Comparison of ENCODE assay signal across 1 cellular context in the genomic region with DNA sequence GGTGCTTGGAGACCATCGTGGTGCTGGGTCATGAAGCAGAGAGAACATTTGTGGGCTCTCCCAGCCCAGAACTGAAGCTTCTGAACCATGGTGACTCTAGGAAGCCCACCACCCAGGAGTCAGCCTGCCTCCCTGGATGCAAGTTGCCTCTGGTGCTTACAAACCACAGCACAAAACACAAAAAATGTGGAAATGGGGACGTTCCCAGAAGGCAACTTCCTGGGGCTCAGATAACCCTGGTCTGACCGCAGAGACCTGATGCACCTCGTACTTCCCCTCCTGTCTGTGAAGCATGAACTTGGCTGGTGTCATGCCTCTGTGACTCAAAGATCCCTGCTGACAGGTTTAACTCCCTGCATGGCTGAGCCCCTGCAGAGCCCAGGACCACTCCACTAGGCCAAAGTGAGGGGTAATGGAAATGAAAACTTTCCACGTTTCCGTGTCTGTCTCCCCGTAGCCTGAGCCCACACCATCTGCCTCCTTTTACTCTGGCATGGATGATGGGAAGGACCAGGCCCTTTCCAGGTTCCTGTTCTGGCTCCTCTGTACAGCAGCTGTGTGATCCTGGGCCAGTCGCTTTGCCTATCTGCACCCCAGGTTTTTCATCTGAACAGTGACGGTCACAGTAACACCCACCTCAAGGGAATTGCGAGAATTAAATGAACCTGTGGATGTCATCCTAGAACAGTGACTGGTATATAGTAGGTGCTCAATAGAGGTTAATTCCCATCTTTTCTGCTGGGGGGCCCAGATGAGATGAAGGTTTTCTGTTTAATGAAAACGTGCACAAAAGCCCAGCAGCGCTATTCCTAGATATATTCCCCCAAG.
TF ChIP-seq lines count a peak whose summit lies in the region.

No MANE protein-coding gene starts in this region.

TF ChIP-seq in GM23338, 12 proteins besides CTCF, POLR2A, EP300 and RAD21 (continued from another document):
- TF ChIP-seq, protein P1, sequence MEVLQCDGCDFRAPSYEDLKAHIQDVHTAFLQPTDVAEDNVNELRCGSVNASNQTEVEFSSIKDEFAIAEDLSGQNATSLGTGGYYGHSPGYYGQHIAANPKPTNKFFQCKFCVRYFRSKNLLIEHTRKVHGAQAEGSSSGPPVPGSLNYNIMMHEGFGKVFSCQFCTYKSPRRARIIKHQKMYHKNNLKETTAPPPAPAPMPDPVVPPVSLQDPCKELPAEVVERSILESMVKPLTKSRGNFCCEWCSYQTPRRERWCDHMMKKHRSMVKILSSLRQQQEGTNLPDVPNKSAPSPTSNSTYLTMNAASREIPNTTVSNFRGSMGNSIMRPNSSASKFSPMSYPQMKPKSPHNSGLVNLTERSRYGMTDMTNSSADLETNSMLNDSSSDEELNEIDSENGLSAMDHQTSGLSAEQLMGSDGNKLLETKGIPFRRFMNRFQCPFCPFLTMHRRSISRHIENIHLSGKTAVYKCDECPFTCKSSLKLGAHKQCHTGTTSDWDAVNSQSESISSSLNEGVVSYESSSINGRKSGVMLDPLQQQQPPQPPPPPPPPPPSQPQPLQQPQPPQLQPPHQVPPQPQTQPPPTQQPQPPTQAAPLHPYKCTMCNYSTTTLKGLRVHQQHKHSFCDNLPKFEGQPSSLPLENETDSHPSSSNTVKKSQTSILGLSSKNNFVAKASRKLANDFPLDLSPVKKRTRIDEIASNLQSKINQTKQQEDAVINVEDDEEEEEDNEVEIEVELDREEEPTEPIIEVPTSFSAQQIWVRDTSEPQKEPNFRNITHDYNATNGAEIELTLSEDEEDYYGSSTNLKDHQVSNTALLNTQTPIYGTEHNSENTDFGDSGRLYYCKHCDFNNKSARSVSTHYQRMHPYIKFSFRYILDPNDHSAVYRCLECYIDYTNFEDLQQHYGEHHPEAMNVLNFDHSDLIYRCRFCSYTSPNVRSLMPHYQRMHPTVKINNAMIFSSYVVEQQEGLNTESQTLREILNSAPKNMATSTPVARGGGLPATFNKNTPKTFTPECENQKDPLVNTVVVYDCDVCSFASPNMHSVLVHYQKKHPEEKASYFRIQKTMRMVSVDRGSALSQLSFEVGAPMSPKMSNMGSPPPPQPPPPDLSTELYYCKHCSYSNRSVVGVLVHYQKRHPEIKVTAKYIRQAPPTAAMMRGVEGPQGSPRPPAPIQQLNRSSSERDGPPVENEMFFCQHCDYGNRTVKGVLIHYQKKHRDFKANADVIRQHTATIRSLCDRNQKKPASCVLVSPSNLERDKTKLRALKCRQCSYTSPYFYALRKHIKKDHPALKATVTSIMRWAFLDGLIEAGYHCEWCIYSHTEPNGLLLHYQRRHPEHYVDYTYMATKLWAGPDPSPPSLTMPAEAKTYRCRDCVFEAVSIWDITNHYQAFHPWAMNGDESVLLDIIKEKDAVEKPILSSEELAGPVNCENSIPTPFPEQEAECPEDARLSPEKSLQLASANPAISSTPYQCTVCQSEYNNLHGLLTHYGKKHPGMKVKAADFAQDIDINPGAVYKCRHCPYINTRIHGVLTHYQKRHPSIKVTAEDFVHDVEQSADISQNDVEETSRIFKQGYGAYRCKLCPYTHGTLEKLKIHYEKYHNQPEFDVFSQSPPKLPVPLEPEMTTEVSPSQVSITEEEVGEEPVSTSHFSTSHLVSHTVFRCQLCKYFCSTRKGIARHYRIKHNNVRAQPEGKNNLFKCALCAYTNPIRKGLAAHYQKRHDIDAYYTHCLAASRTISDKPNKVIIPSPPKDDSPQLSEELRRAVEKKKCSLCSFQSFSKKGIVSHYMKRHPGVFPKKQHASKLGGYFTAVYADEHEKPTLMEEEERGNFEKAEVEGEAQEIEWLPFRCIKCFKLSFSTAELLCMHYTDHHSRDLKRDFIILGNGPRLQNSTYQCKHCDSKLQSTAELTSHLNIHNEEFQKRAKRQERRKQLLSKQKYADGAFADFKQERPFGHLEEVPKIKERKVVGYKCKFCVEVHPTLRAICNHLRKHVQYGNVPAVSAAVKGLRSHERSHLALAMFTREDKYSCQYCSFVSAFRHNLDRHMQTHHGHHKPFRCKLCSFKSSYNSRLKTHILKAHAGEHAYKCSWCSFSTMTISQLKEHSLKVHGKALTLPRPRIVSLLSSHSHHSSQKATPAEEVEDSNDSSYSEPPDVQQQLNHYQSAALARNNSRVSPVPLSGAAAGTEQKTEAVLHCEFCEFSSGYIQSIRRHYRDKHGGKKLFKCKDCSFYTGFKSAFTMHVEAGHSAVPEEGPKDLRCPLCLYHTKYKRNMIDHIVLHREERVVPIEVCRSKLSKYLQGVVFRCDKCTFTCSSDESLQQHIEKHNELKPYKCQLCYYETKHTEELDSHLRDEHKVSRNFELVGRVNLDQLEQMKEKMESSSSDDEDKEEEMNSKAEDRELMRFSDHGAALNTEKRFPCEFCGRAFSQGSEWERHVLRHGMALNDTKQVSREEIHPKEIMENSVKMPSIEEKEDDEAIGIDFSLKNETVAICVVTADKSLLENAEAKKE (CRISPR knock-in tag; IDR thresholded peaks at IDR 0.05) = no peak
- TF ChIP-seq JUNB (IDR thresholded peaks at IDR 0.05; ENCODE audit: unreplicated experiment) (no peak), ZNF114 (CRISPR knock-in tag; IDR thresholded peaks at IDR 0.05) (no peak), NANOG (IDR thresholded peaks at IDR 0.05; ENCODE audit: borderline replicate concordance) (no peak)
TF ChIP-seq in GM23338: peak in this region for 0.
